8 cellular contexts compared by ENCODE assay signal in the genomic region with DNA sequence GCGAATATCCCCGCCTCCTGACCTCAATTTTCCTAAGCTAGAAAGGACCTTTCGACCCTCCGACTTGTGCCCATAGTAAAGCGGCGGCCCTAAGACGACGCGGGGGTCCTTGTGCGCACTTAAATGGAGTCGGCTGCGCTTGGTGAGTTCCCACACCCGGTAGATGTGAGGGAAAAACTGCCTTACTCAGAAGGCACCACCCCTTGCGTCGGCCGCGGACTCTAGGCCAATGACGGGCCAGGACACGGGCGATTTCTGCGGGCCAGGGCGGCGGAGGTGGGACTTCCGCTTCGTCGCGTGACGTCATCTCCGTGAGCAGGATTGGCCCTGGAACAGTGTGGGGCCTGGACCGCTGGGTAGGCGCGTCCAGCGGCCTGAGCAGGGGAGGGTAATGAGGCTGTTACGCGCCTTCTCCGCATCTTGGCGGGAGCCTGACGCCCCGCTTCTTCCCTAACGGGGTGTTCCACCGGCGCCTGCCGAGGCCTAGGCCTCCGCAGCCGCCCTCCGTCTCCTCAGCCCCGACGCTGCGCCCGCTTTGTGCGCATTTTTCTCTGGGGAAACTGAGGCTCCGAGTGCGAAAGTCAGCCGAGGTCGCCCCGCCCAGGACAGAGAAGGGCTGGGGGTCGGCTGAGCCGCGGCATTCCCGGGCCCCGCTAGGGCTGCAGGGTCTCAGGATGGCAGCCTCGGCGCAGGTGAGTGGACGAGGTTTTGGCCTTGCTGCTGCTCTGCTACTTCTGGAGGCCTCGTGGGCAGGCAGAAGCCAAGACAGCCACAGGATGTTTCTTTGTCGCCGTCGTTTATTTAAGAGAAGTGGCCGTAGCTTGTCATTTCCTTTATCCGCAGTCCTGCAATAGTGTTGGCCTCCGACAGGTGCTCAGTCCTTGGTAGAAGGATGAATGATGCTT. TPM values are rescaled to one million over a fixed set of nuclear protein-coding genes. Genes with fewer than 3 reads are reported as not detected.
DNase-seq lines count a peak whose midpoint lies in the region; ATAC-seq and TF ChIP-seq lines count a peak whose summit lies in the region.

A gene (plus strand): TSS at position 293 of the 905 bp plus-strand sequence. CDS start 382 bp downstream, at position 675.

- H3K4ac ChIP-seq in neuronal stem cell (ENCODE audit: low read length) = peak within 1 kb of the TSS; percentile 56

- 0% methylated on average over 4 to 11 of the region's 71 CpGs for WGBS in gastroesophageal sphincter (ENCODE audit: low coverage in 1 of 2), 2 donors
- WGBS in neuronal stem cell (ENCODE audit: extremely low coverage in 2 of 2, insufficient read length in 2 of 2, insufficient replicate concordance in 1 of 2), 2 donors = no CpG with 5 or more reads among the region's 71 CpGs

- CTCF ChIA-PET in HEK293T (lab: Yijun Ruan, JAX) = no interaction called here
- CTCF ChIA-PET in activated naive CD4-positive, alpha-beta T cell treated with anti-CD3 and anti-CD28 coated beads for 36 hours (lab: Charles Lee) = no interaction called here

- peak within 1 kb of the TSS; percentile 69 for H2BK5ac ChIP-seq in neuronal stem cell (ENCODE audit: low read length)

- H3K4me2 ChIP-seq in neuronal stem cell (ENCODE audit: insufficient read depth, low read length, poor library complexity, severe bottlenecking) = peak within 1 kb of the TSS; percentile 95

- H2BK15ac ChIP-seq in neuronal stem cell (ENCODE audit: low read length) = no peak within 1 kb of the TSS

- peak within 1 kb of the TSS; percentile 84 for H3K27ac Mint-ChIP-seq in activated naive CD4-positive, alpha-beta T cell treated with anti-CD3 and anti-CD28 coated beads for 36 hours

- peak; percentile 100 for ATAC-seq in gastroesophageal sphincter

- no peak within 1 kb of the TSS for H2BK12ac ChIP-seq in neuronal stem cell (ENCODE audit: low read length)

- DNase-seq in GM04503 (ENCODE audit: low read depth) (peak; percentile 75), HEK293T (ENCODE audit: extremely low spot score) (peak; percentile 95), MV-4-11 (lab: John Stamatoyannopoulos, UW) (peak; percentile 97), SJSA1 (ENCODE audit: low read depth in 1 of 2, low spot score in 2 of 2) (peak; percentile 88 to 95), neuronal stem cell (ENCODE audit: low spot score) (peak; percentile 94)
- peak; percentile 95 for DNase-seq in activated naive CD4-positive, alpha-beta T cell treated with anti-CD3 and anti-CD28 coated beads for 36 hours

- peak within 1 kb of the TSS; percentile 64 for H3K27ac ChIP-seq in SJSA1
- H3K27ac ChIP-seq in gastroesophageal sphincter = peak within 1 kb of the TSS; percentile 41 to 92 (median 92)
- H3K27ac ChIP-seq in neuronal stem cell (replicated peaks; ENCODE audit: low read length) = peak within 1 kb of the TSS; percentile 81
- peak within 1 kb of the TSS; percentile 86 for H3K27ac ChIP-seq in subcutaneous abdominal adipose tissue (ENCODE audit: low read depth, low read length)

- H3K4me1 ChIP-seq in SJSA1 (replicated peaks) (peaks cover 10% of the 10 kb centered on the region), gastroesophageal sphincter (peaks cover 0 to 33% (median 11%) of the 10 kb centered on the region in 3 donors), neuronal stem cell (ENCODE audit: control insufficient read depth in 2 of 2, insufficient read depth in 1 of 2, low read depth in 1 of 2, low read length in 2 of 2) (peaks cover 8 to 14% of the 10 kb centered on the region in 2 donors), subcutaneous abdominal adipose tissue (ENCODE audit: control insufficient read depth in 5 of 5, insufficient read depth in 5 of 5, low read length in 5 of 5) (peaks cover 8 to 31% (median 24%) of the 10 kb centered on the region in 5 donors)

- peak in 2 of 4 experiments; percentile 5 to 12 for TF ChIP-seq CTCF in gastroesophageal sphincter (IDR thresholded peaks at IDR 0.05)

- no peaks in the 10 kb centered on the region; the same call in 1 of the 2 replicates for H3K27me3 ChIP-seq in SJSA1 (replicated peaks)
- H3K27me3 ChIP-seq in gastroesophageal sphincter = peaks cover 3% of the 10 kb centered on the region
- H3K27me3 ChIP-seq in neuronal stem cell (ENCODE audit: control insufficient read depth in 3 of 3, insufficient read depth in 3 of 3, low read depth in 1 of 3, low read length in 3 of 3) = no peaks in the 10 kb centered on the region
- peaks cover 0 to 4% (median 0%) of the 10 kb centered on the region in 5 donors for H3K27me3 ChIP-seq in subcutaneous abdominal adipose tissue (ENCODE audit: control insufficient read depth in 5 of 5, insufficient read depth in 4 of 5, low read length in 5 of 5)

- peak; percentile 67 to 73 for TF ChIP-seq POLR2A in gastroesophageal sphincter (IDR thresholded peaks at IDR 0.05)

- H3K79me1 ChIP-seq in neuronal stem cell (ENCODE audit: low read depth, low read length) = peaks cover 12% of the 10 kb centered on the region

- intact Hi-C loops in activated naive CD4-positive, alpha-beta T cell treated with anti-CD3 and anti-CD28 coated beads for 36 hours (cut with micrococcal nuclease) = loop anchor here (1.0 to 2.0 kb wide), 4 partner anchors 42 to 80 kb away; a partner anchor contains a TSS

- POLR2A ChIA-PET in HEK293T (lab: Yijun Ruan, JAX) = interaction anchor here (1.1 kb wide), 1 partner anchor 30 kb away, joined by 3 read pairs; a partner anchor contains a TSS

- H3K9ac ChIP-seq in neuronal stem cell (ENCODE audit: low read depth, low read length, poor library complexity) = peak within 1 kb of the TSS; percentile 94
- H3K9ac ChIP-seq in subcutaneous abdominal adipose tissue (ENCODE audit: low read length in 5 of 5) = peak within 1 kb of the TSS; percentile 82 to 99 (median 97)

- H3K18ac ChIP-seq in neuronal stem cell (ENCODE audit: low read length) = peak within 1 kb of the TSS; percentile 94

- H3K27me3 Mint-ChIP-seq in activated naive CD4-positive, alpha-beta T cell treated with anti-CD3 and anti-CD28 coated beads for 36 hours (ENCODE audit: low read depth) = peaks cover 27% of the 10 kb centered on the region

- H3K4me1 Mint-ChIP-seq in activated naive CD4-positive, alpha-beta T cell treated with anti-CD3 and anti-CD28 coated beads for 36 hours (ENCODE audit: low read depth) = peaks cover 21% of the 10 kb centered on the region

- TF ChIP-seq EP300 in gastroesophageal sphincter (IDR thresholded peaks at IDR 0.05) = no peak

- H4K8ac ChIP-seq in neuronal stem cell (ENCODE audit: low read depth, low read length) = no peak within 1 kb of the TSS

- peaks cover 31% of the 10 kb centered on the region for H3K9me3 Mint-ChIP-seq in activated naive CD4-positive, alpha-beta T cell treated with anti-CD3 and anti-CD28 coated beads for 36 hours

- H2AFZ ChIP-seq in neuronal stem cell (ENCODE audit: low read length) = peak within 1 kb of the TSS; percentile 86

- H3K36me3 ChIP-seq in SJSA1 (peaks cover 25% of the 10 kb centered on the region), gastroesophageal sphincter (peaks cover 0 to 28% of the 10 kb centered on the region in 2 donors), neuronal stem cell (replicated peaks in 1 of 2; ENCODE audit: control insufficient read depth in 2 of 2, insufficient read depth in 2 of 2, low read length in 2 of 2) (peaks cover 12 to 20% of the 10 kb centered on the region in 2 donors), subcutaneous abdominal adipose tissue (ENCODE audit: control insufficient read depth in 5 of 5, insufficient read depth in 5 of 5, low read length in 5 of 5) (peaks cover 9 to 22% (median 21%) of the 10 kb centered on the region in 5 donors)

- H3K9me3 ChIP-seq in SJSA1 (replicated peaks) (no peaks in the 10 kb centered on the region), gastroesophageal sphincter (peaks cover 0 to 36% (median 0%) of the 10 kb centered on the region in 3 donors), neuronal stem cell (replicated peaks in 1 of 2; ENCODE audit: control insufficient read depth in 2 of 2, insufficient read depth in 1 of 2, low read depth in 1 of 2, low read length in 2 of 2) (no peaks in the 10 kb centered on the region), subcutaneous abdominal adipose tissue (ENCODE audit: control insufficient read depth in 5 of 5, low read length in 5 of 5) (peaks cover 0 to 3% (median 0%) of the 10 kb centered on the region in 5 donors)

- peak within 1 kb of the TSS; percentile 26 for H2AK5ac ChIP-seq in neuronal stem cell (ENCODE audit: low read depth, low read length)

- H4K91ac ChIP-seq in neuronal stem cell (ENCODE audit: low read depth, low read length, poor library complexity) = no peak within 1 kb of the TSS

- peak within 1 kb of the TSS; percentile 84 for H3K4me3 Mint-ChIP-seq in activated naive CD4-positive, alpha-beta T cell treated with anti-CD3 and anti-CD28 coated beads for 36 hours

- H3K36me3 Mint-ChIP-seq in activated naive CD4-positive, alpha-beta T cell treated with anti-CD3 and anti-CD28 coated beads for 36 hours (ENCODE audit: low read depth) = peaks cover 58% of the 10 kb centered on the region

- no peak within 1 kb of the TSS for H2BK120ac ChIP-seq in neuronal stem cell (ENCODE audit: low read depth, low read length)

- H3K14ac ChIP-seq in neuronal stem cell (ENCODE audit: low read length) = no peak within 1 kb of the TSS

- peak within 1 kb of the TSS; percentile 62 for H3K4me3 ChIP-seq in SJSA1
- H3K4me3 ChIP-seq in gastroesophageal sphincter = peak within 1 kb of the TSS; percentile 59 to 91
- peak within 1 kb of the TSS; percentile 72 to 91 for H3K4me3 ChIP-seq in neuronal stem cell (ENCODE audit: low read length in 2 of 2)
- peak within 1 kb of the TSS; percentile 74 to 94 (median 91) for H3K4me3 ChIP-seq in subcutaneous abdominal adipose tissue (ENCODE audit: low read depth in 1 of 5, low read length in 5 of 5)

- peak within 1 kb of the TSS; percentile 82 for H3K23ac ChIP-seq in neuronal stem cell (ENCODE audit: low read depth, low read length, poor library complexity)

TF ChIP-seq in HEK293T, 16 proteins besides CTCF, POLR2A, EP300 and RAD21:
- TF ChIP-seq L3MBTL2 (conservative IDR thresholded peaks at IDR 0.05) (peak; percentile 48), ZNF384 (IDR thresholded peaks at IDR 0.05) (no peak)

RNA-seq across cellular contexts. Expression of the gene that starts here (rescaled TPM):
- 6.0 and 11.0 TPM in 2 replicates for total RNA-seq in SJSA1 (2014; rRNA removed; shearing (Covaris generic))
- total RNA-seq in activated naive CD4-positive, alpha-beta T cell treated with anti-CD3 and anti-CD28 coated beads for 36 hours = 1 to 10 TPM; 3.2 to 3.5 TPM
- total RNA-seq in gastroesophageal sphincter = 10 to 100 TPM in 1 of 4 donors, 1 to 10 TPM in 3; 9.3 to 11.7 (median 9.7) TPM
- polyA plus RNA-seq in neuronal stem cell (2013, experiment 1 of 2) = 4.2 TPM
- polyA plus RNA-seq in neuronal stem cell (2013, experiment 2 of 2) = 4.7 TPM

Comparison
In these comparisons a context has a peak if more than half of its experiments do, and no peak if none do; other contexts are left out.
1. Peak in every context shown above with its lines: DNase-seq, ATAC-seq, H3K4me3 ChIP-seq and H3K27ac ChIP-seq.